Comparison of ENCODE assay signal across 13 cellular contexts in the genomic region with DNA sequence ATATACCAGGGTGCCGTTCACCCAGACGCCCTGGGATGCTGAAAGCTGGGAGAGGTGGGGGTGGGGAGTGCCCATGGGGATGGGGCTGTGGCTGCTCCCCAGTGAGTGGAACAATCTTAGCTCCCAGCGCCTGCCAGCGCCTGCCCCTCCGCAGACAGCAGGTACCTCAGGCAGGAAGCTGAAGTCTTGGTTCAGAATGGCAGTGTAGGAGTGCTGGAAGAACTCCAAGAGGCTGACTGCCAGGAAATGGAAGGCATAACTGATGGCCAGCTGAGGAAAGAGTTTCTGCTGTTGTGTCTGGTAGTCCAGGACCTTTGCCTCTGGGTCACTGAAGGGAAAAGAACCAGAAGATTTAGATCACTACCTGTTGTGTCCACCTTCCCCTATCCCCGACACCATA. TPM values are rescaled to one million over a fixed set of nuclear protein-coding genes. Genes with fewer than 3 reads are reported as not detected.
DNase-seq lines count a peak whose midpoint lies in the region; ATAC-seq and TF ChIP-seq lines count a peak whose summit lies in the region.
"Had no signal": no experiment of that assay in that cellular context is flagged by ENCODE, and none has a peak within 500 bp of the region (broad histone marks: within the 10 kb centered on the region; RNA-seq: fewer than 3 reads in every experiment).

No MANE protein-coding gene starts in this region.

- H3K79me2 ChIP-seq in MM.1S (ENCODE audit: low read length) = no peaks in the 10 kb centered on the region

- no peaks in the 10 kb centered on the region for H3K4me1 ChIP-seq in MM.1S (ENCODE audit: low read length)

- H2AFZ ChIP-seq in MM.1S (ENCODE audit: low read length) = no peak overlapping the region

- H3K9ac ChIP-seq in MM.1S (ENCODE audit: low read length) = no peak overlapping the region

- no peaks in the 10 kb centered on the region for H3K9me2 ChIP-seq in MM.1S (replicated peaks; ENCODE audit: insufficient read depth, low read length)

- H3K27ac ChIP-seq in MM.1S (ENCODE audit: low read length) = no peak overlapping the region
- H3K27ac ChIP-seq: 22Rv1, HL-60, WERI-Rb-1 had no signal

- no peak for TF ChIP-seq CTCF in MM.1S (IDR thresholded peaks at IDR 0.05; ENCODE audit: low read length)

- H3K4me3 ChIP-seq in MM.1S (ENCODE audit: low read length) = no peak overlapping the region

- no peaks in the 10 kb centered on the region for H3K9me3 ChIP-seq in MM.1S (replicated peaks; ENCODE audit: insufficient read depth, low read length)

- no peaks in the 10 kb centered on the region for H3K36me3 ChIP-seq in MM.1S (replicated peaks; ENCODE audit: insufficient read depth, low read length)
- H3K36me3 ChIP-seq: WERI-Rb-1 had no signal

- no peaks in the 10 kb centered on the region for H3F3A ChIP-seq in MM.1S (ENCODE audit: insufficient read depth, low read length)

- H3K27me3 ChIP-seq in MM.1S (replicated peaks; ENCODE audit: insufficient read depth, low read length) = no peaks in the 10 kb centered on the region

- DNase-seq in DMS 273 (lab: John Stamatoyannopoulos, UW; ENCODE audit: unreplicated experiment) (peak; percentile 85), DMS 273 treated with DMSO at 0.1 percent for 48 hours (lab: John Stamatoyannopoulos, UW) (no peak), glomerular visceral epithelial cell (ENCODE audit: extremely low spot score) (peak; percentile 70), pulmonary artery endothelial cell (ENCODE audit: low read depth, low spot score) (peak; percentile 45), T1000 (lab: John Stamatoyannopoulos, UW) (no peak), MM.1S (no peak)
- DNase-seq: activated naive CD4-positive, alpha-beta T cell treated with anti-CD3 and anti-CD28 coated beads for 36 hours; WERI-Rb-1 had no signal

- H4K20me1 ChIP-seq in MM.1S (ENCODE audit: insufficient read depth, low read length) = no peaks in the 10 kb centered on the region

- H3K4me2 ChIP-seq in MM.1S (ENCODE audit: low read depth, low read length) = no peak overlapping the region

- peak; percentile 66 for ATAC-seq in SK-N-SH treated with all-trans-retinoic acid at 6 μM for 48 hours
- no peak for ATAC-seq in HG03442 (IDR thresholded peaks at IDR 0.05; ENCODE audit: unreplicated experiment)

TF ChIP-seq in SK-N-SH treated with all-trans-retinoic acid at 6 μM for 48 hours, 23 proteins besides CTCF, POLR2A, EP300 and RAD21:
- TF ChIP-seq POU6F1 (CRISPR knock-in tag; IDR thresholded peaks at IDR 0.05; ENCODE audit: borderline replicate concordance, low read depth) = no peak
- TF ChIP-seq ZFP3 (CRISPR knock-in tag; IDR thresholded peaks at IDR 0.05) = peak; percentile 79
TF ChIP-seq in SK-N-SH treated with all-trans-retinoic acid at 6 μM for 48 hours: peak in this region for 1.

RNA-seq across cellular contexts. Expression of gene ACOX2, which starts 8.4 kb away (rescaled TPM):
- total RNA-seq in pulmonary artery endothelial cell = 1.3 and 1.8 TPM in 2 replicates
- total RNA-seq: activated naive CD4-positive, alpha-beta T cell treated with anti-CD3 and anti-CD28 coated beads for 36 hours had no signal

RNA-seq across cellular contexts. Expression of gene KCTD6, which starts 36.7 kb away (rescaled TPM):
- 5.7 and 8.4 TPM in 2 replicates for total RNA-seq in pulmonary artery endothelial cell

RNA-seq across cellular contexts. Expression of gene FAM107A, which starts 48.6 kb away (rescaled TPM):
- total RNA-seq in pulmonary artery endothelial cell = 3.8 and 9.6 TPM in 2 replicates
- total RNA-seq: activated naive CD4-positive, alpha-beta T cell treated with anti-CD3 and anti-CD28 coated beads for 36 hours; progenitor cell of endocrine pancreas had no signal

Comparison
In these comparisons a context has a peak if more than half of its experiments do, and no peak if none do; other contexts are left out.
1. DNase-seq: peak in DMS 273 (single experiment), glomerular visceral epithelial cell (single experiment) and pulmonary artery endothelial cell (single experiment); none in DMS 273 treated with DMSO at 0.1 percent for 48 hours (single experiment), T1000 (single experiment) and MM.1S (single experiment).